ENCODE assay signal across 1 cellular context in genomic region chr13:61477619-61478018, GRCh38.
TF ChIP-seq lines count a peak whose summit lies in the region.

No MANE protein-coding gene starts in this region.

TF ChIP-seq in HepG2, 621 proteins besides CTCF, POLR2A, EP300 and RAD21 (continued from another document):
- TF ChIP-seq ZNF841 (CRISPR knock-in tag; IDR thresholded peaks at IDR 0.05; ENCODE audit: borderline replicate concordance): no peak
- no peak for TF ChIP-seq ZNF569 (CRISPR knock-in tag; IDR thresholded peaks at IDR 0.05; ENCODE audit: borderline replicate concordance)
- TF ChIP-seq ZMAT3 (CRISPR knock-in tag; conservative IDR thresholded peaks at IDR 0.05): no peak
- TF ChIP-seq MIER2 (CRISPR knock-in tag; IDR thresholded peaks at IDR 0.05): no peak
- TF ChIP-seq MAFF (IDR thresholded peaks at IDR 0.05; ENCODE audit: low read depth, low read length): 0 out of 2 replicates have a peak, but pooled peaks have one; percentile 4
- no peak for TF ChIP-seq ZSCAN12 (CRISPR knock-in tag; IDR thresholded peaks at IDR 0.05)
